ENCODE assay signal across 8 cellular contexts in genomic region chr12:113185180-113186032, GRCh38. TPM values are rescaled to one million over a fixed set of nuclear protein-coding genes. Genes with fewer than 3 reads are reported as not detected.
A peak's percentile ranks its signal among the peaks of the same experiment; 100 is the strongest.
DNase-seq lines count a peak whose midpoint lies in the region; ATAC-seq and TF ChIP-seq lines count a peak whose summit lies in the region.

Gene DDX54, minus strand, starts transcription at chr12:113185478. Its CDS starts 27 bp downstream, at chr12:113185451.
A gene with protein sequence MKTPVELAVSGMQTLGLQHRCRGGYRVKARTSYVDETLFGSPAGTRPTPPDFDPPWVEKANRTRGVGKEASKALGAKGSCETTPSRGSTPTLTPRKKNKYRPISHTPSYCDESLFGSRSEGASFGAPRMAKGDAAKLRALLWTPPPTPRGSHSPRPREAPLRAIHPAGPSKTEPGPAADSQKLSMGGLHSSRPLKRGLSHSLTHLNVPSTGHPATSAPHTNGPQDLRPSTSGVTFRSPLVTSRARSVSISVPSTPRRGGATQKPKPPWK (plus strand): TSS chr12:113185721. CDS start chr12:113186747, 1,026 bp downstream.

- peak within 1 kb of the TSS; percentile 98 for H3K27ac Mint-ChIP-seq in activated CD8-positive, alpha-beta T cell treated with anti-CD3 and anti-CD28 coated beads, Interleukin-2, amount 10 ng/mL, durations not matched to agents 7 days and 5 days

- H3K27me3 ChIP-seq in BLaER1 treated with 17β-estradiol and CSF1 and Interleukin-3, amounts not matched to agents 10 nM and 100 nM: no peaks in the 10 kb centered on the region
- H3K27me3 ChIP-seq in ectodermal cell (ENCODE audit: control insufficient read depth, insufficient read depth, low read length, poor library complexity, severe bottlenecking): no peaks in the 10 kb centered on the region
- H3K27me3 ChIP-seq in lung (ENCODE audit: control insufficient read depth, insufficient read depth): no peaks in the 10 kb centered on the region

- H3K4me2 ChIP-seq in BLaER1 treated with 17β-estradiol and CSF1 and Interleukin-3, amounts not matched to agents 10 nM and 100 nM: peak within 1 kb of the TSS; percentile 74 to 97 (median 93)

- H3K36me3 ChIP-seq in BLaER1 treated with 17β-estradiol and CSF1 and Interleukin-3, amounts not matched to agents 10 nM and 100 nM: peaks cover 24 to 72% (median 57%) of the 10 kb centered on the region in 11 experiments
- H3K36me3 ChIP-seq in ectodermal cell (ENCODE audit: control insufficient read depth, insufficient read depth, low read length) (no peaks in the 10 kb centered on the region), lung (ENCODE audit: control insufficient read depth in 2 of 2, insufficient read depth in 2 of 2, low read length in 2 of 2) (peaks cover 0 to 5% of the 10 kb centered on the region in 2 donors)

- TF ChIP-seq CTCF in lung (IDR thresholded peaks at IDR 0.05; ENCODE audit: control extremely low read depth, extremely low read depth): no peak

- H3K4me1 ChIP-seq in BLaER1 treated with 17β-estradiol and CSF1 and Interleukin-3, amounts not matched to agents 10 nM and 100 nM: peaks cover 31 to 47% (median 36%) of the 10 kb centered on the region in 10 experiments
- H3K4me1 ChIP-seq in ectodermal cell (ENCODE audit: control insufficient read depth, insufficient read depth, low read length): peaks cover 6% of the 10 kb centered on the region
- H3K4me1 ChIP-seq in lung (ENCODE audit: control insufficient read depth in 2 of 2, insufficient read depth in 2 of 2, low read length in 2 of 2): peaks cover 0 to 9% of the 10 kb centered on the region in 2 donors

- no peaks in the 10 kb centered on the region for H3K9me3 Mint-ChIP-seq in activated CD8-positive, alpha-beta T cell treated with anti-CD3 and anti-CD28 coated beads, Interleukin-2, amount 10 ng/mL, durations not matched to agents 7 days and 5 days (ENCODE audit: insufficient read depth)

- H3K9me3 ChIP-seq in BLaER1 treated with 17β-estradiol and CSF1 and Interleukin-3, amounts not matched to agents 10 nM and 100 nM (replicated peaks in 1 of 11): no peaks in the 10 kb centered on the region
- no peaks in the 10 kb centered on the region for H3K9me3 ChIP-seq in ectodermal cell (ENCODE audit: control insufficient read depth, low read length)
- no peaks in the 10 kb centered on the region for H3K9me3 ChIP-seq in lung (ENCODE audit: control insufficient read depth in 2 of 2, insufficient read depth in 1 of 2, low read length in 1 of 2)

- 0% methylated on average over 89 of the region's 89 CpGs for WGBS in ectodermal cell, 2 experiments
- 0 to 1% methylated on average over 63 to 89 of the region's 89 CpGs for WGBS in lung, 2 donors

- peaks cover 35% of the 10 kb centered on the region for H3K4me1 Mint-ChIP-seq in activated CD8-positive, alpha-beta T cell treated with anti-CD3 and anti-CD28 coated beads, Interleukin-2, amount 10 ng/mL, durations not matched to agents 7 days and 5 days (ENCODE audit: low read depth)

- POLR2A ChIA-PET in activated CD8-positive, alpha-beta T cell treated with anti-CD3 and anti-CD28 coated beads, Interleukin-2, amount 10 ng/mL, durations not matched to agents 7 days and 5 days (lab: Charles Lee): interaction anchor here (0.6 to 2.2 kb wide), 9 partner anchors 9 to 1057 kb away, joined by 3 to 12 read pairs (median 5); partner anchors contain the start of gene OAS2

- TF ChIP-seq POLR2A in GM19193 (IDR thresholded peaks at IDR 0.05; ENCODE audit: extremely low read depth, insufficient read depth, insufficient read length): peak; percentile 93

- H4K20me1 ChIP-seq in BLaER1 treated with 17β-estradiol and CSF1 and Interleukin-3, amounts not matched to agents 10 nM and 100 nM: peaks cover 0 to 76% (median 50%) of the 10 kb centered on the region in 11 experiments; a peak in 17 of 22 replicates

- H3K4me3 Mint-ChIP-seq in activated CD8-positive, alpha-beta T cell treated with anti-CD3 and anti-CD28 coated beads, Interleukin-2, amount 10 ng/mL, durations not matched to agents 7 days and 5 days: peak within 1 kb of the TSS; percentile 97

- peak within 1 kb of the TSS; percentile 95 to 100 (median 99) for H3K9ac ChIP-seq in BLaER1 treated with 17β-estradiol and CSF1 and Interleukin-3, amounts not matched to agents 10 nM and 100 nM

- peak within 1 kb of the TSS; percentile 95 to 100 (median 99) for H3K27ac ChIP-seq in BLaER1 treated with 17β-estradiol and CSF1 and Interleukin-3, amounts not matched to agents 10 nM and 100 nM
- H3K27ac ChIP-seq in ectodermal cell (ENCODE audit: insufficient read depth, low read depth, low read length, poor library complexity, severe bottlenecking): peak within 1 kb of the TSS; percentile 92
- H3K27ac ChIP-seq in lung (ENCODE audit: low read depth in 1 of 2, low read length in 1 of 2): peak within 1 kb of the TSS; percentile 90 to 99

- CTCF ChIA-PET in activated CD8-positive, alpha-beta T cell treated with anti-CD3 and anti-CD28 coated beads, Interleukin-2, amount 10 ng/mL, durations not matched to agents 7 days and 5 days (lab: Charles Lee): interaction anchor here (0.8 to 2.1 kb wide), 3 partner anchors 12 to 239 kb away, joined by 3 to 14 read pairs (median 4); no protein-coding TSS in a partner anchor

- DNase-seq in NCI-H82 (lab: John Stamatoyannopoulos, UW) (peak; percentile 95), lung (ENCODE audit: low spot score) (peak; percentile 85)
- peak; percentile 84 for DNase-seq in activated CD8-positive, alpha-beta T cell treated with anti-CD3 and anti-CD28 coated beads, Interleukin-2, amount 10 ng/mL, durations not matched to agents 7 days and 5 days
- DNase-seq in stimulated activated CD4-positive, alpha-beta T cell treated with anti-CD3 and anti-CD28 coated beads, TNF-alpha, amount 100 ng/mL, for 24 hours (ENCODE audit: low read depth in 3 of 3): peak; percentile 67 to 81 (median 69)

- ATAC-seq in HG03439 (IDR thresholded peaks at IDR 0.05; ENCODE audit: unreplicated experiment) (peak; percentile 58), lung (ENCODE audit: insufficient read depth, low FRiP score) (peak; percentile 92)
- peak; percentile 60 for ATAC-seq in activated CD8-positive, alpha-beta T cell treated with anti-CD3 and anti-CD28 coated beads, Interleukin-2, amount 10 ng/mL, durations not matched to agents 7 days and 5 days

- H3K4me3 ChIP-seq in BLaER1 treated with 17β-estradiol and CSF1 and Interleukin-3, amounts not matched to agents 10 nM and 100 nM: peak within 1 kb of the TSS; percentile 77 to 97 (median 88)
- H3K4me3 ChIP-seq in ectodermal cell (ENCODE audit: insufficient read depth, low read depth, low read length) (peak within 1 kb of the TSS; percentile 98), lung (peak within 1 kb of the TSS; percentile 89)

- peaks cover 40% of the 10 kb centered on the region for H3K36me3 Mint-ChIP-seq in activated CD8-positive, alpha-beta T cell treated with anti-CD3 and anti-CD28 coated beads, Interleukin-2, amount 10 ng/mL, durations not matched to agents 7 days and 5 days (ENCODE audit: low read depth)

- no peaks in the 10 kb centered on the region for H3K27me3 Mint-ChIP-seq in activated CD8-positive, alpha-beta T cell treated with anti-CD3 and anti-CD28 coated beads, Interleukin-2, amount 10 ng/mL, durations not matched to agents 7 days and 5 days (ENCODE audit: low read depth)

RNA-seq across cellular contexts. Expression of gene DDX54, which starts in this region (rescaled TPM):
- total RNA-seq in activated CD8-positive, alpha-beta T cell treated with anti-CD3 and anti-CD28 coated beads, Interleukin-2, amount 10 ng/mL, durations not matched to agents 7 days and 5 days: 10 to 100 TPM; 79.4 to 82.0 TPM
- polyA plus RNA-seq in ectodermal cell (2013, experiment 1 of 4): 62.7 TPM
- 73.1 TPM for polyA plus RNA-seq in ectodermal cell (2013, experiment 2 of 4)
- 39.9 TPM for polyA plus RNA-seq in ectodermal cell (2013, experiment 3 of 4)
- polyA plus RNA-seq in ectodermal cell (2013, experiment 4 of 4): 37.2 TPM
- total RNA-seq in lung: 10 to 100 TPM; 17.9 to 75.3 TPM
- polyA plus RNA-seq in lung: 10 to 100 TPM; 43.6 to 60.2 TPM

RNA-seq across cellular contexts. Expression of the second gene that starts in this region (rescaled TPM):
- 10 to 100 TPM; 21.0 to 22.6 TPM for total RNA-seq in activated CD8-positive, alpha-beta T cell treated with anti-CD3 and anti-CD28 coated beads, Interleukin-2, amount 10 ng/mL, durations not matched to agents 7 days and 5 days
- polyA plus RNA-seq in ectodermal cell (2013, experiment 1 of 4): 24.4 TPM
- 20.9 TPM for polyA plus RNA-seq in ectodermal cell (2013, experiment 2 of 4)
- polyA plus RNA-seq in ectodermal cell (2013, experiment 3 of 4): 19.5 TPM
- polyA plus RNA-seq in ectodermal cell (2013, experiment 4 of 4): 22.5 TPM
- 10 to 100 TPM in 1 of 2 donors, 1 to 10 TPM in 1; 9.1 to 19.7 TPM for total RNA-seq in lung
- polyA plus RNA-seq in lung: 10 to 100 TPM; 12.3 to 16.2 TPM

Comparison
In these comparisons a context has a peak if more than half of its experiments do, and no peak if none do; other contexts are left out.
1. Peak in every context shown above with its lines: DNase-seq, ATAC-seq, H3K4me3 ChIP-seq and H3K27ac ChIP-seq.